In the genomic region with DNA sequence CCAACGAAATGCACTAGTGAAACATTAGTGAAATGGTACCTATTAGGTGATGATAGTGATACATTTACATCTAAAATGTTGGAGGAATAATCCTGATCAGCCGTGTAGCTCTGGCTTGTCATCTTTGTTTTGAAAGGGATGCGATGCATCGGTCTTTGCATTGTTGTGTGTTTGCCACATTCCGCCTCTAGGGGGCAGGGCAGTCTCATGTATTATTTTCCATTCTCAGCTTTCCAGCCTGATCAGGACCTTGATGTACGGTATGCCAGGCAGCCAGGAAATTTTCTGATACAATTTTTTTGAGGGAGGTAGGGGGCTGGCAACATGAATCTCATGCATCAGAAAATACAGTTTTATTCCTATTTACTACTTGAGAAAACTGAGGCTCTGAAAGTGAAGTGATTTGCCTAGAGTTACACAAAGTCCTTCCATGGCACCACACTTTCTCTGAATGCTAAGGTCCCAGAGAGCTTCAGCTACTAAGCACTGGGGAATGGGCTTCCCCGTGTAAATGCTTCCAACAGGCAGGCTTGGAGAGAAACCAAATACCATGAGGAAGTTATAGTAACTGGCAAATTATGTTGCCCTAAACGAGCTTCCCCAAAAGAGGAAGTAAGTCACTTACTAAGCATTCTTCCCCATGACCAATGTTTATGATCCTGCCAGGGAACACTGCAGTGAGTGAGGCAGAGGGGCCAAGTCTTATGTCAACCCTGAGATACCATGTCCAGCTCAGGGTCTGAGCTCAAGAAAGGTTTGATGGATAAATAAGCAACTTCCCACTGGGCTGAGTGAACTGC, we compare ENCODE assay signal across 9 cellular contexts. TPM values are rescaled to one million over a fixed set of nuclear protein-coding genes. Genes with fewer than 3 reads are reported as not detected.
DNase-seq lines count a peak whose midpoint lies in the region; ATAC-seq and TF ChIP-seq lines count a peak whose summit lies in the region.
"Had no signal": no experiment of that assay in that cellular context is flagged by ENCODE, and none has a peak within 500 bp of the region (broad histone marks: within the 10 kb centered on the region; RNA-seq: fewer than 3 reads in every experiment).

No MANE protein-coding gene starts in this region.

- no peak overlapping the region for H4K5ac ChIP-seq in mesendoderm (ENCODE audit: low read length)

- no peaks in the 10 kb centered on the region for H3K27me3 ChIP-seq in CD4-positive, alpha-beta memory T cell (ENCODE audit: insufficient read depth, low read length)
- H3K27me3 ChIP-seq in mesendoderm (ENCODE audit: insufficient read depth, low read length, poor library complexity): no peaks in the 10 kb centered on the region

- DNase-seq in CD4-positive, alpha-beta memory T cell: peak; percentile 47 to 58 (median 52)
- DNase-seq in NCI-H446 treated with DMSO at 0.1 percent for 48 hours (lab: John Stamatoyannopoulos, UW) (peak; percentile 2), mesendoderm (no peak)
- peak; percentile 73 for DNase-seq in activated CD8-positive, alpha-beta T cell treated with anti-CD3 and anti-CD28 coated beads for 36 hours
- DNase-seq in effector memory CD8-positive, alpha-beta T cell: peak; percentile 47 to 56 (median 50)
- peak; percentile 28 to 45 for DNase-seq in stimulated activated CD8-positive, alpha-beta memory T cell treated with anti-CD3 and anti-CD28 coated beads, Interleukin-7, amount 100 ng/mL, for 1 hour (ENCODE audit: low read depth in 2 of 2)

- peaks cover 1 to 4% of the 10 kb centered on the region in 2 donors for H3K27me3 Mint-ChIP-seq in CD4-positive, alpha-beta memory T cell
- peaks cover 2% of the 10 kb centered on the region for H3K27me3 Mint-ChIP-seq in activated CD8-positive, alpha-beta T cell treated with anti-CD3 and anti-CD28 coated beads for 36 hours
- peaks cover 0 to 6% of the 10 kb centered on the region in 2 donors for H3K27me3 Mint-ChIP-seq in effector memory CD8-positive, alpha-beta T cell

- intact Hi-C loops in CD4-positive, alpha-beta memory T cell (cut with micrococcal nuclease): loop anchor here (1.0 to 5.0 kb wide), 3 partner anchors 123 to 519 kb away; no protein-coding TSS in a partner anchor
- intact Hi-C loops in activated CD8-positive, alpha-beta T cell treated with anti-CD3 and anti-CD28 coated beads for 36 hours (cut with micrococcal nuclease): loop anchor here (5.0 kb wide), 1 partner anchor 169 kb away; no protein-coding TSS in a partner anchor

- H3K4me3 Mint-ChIP-seq in CD4-positive, alpha-beta memory T cell: no peak overlapping the region
- H3K4me3 Mint-ChIP-seq in activated CD8-positive, alpha-beta T cell treated with anti-CD3 and anti-CD28 coated beads for 36 hours: no peak overlapping the region
- H3K4me3 Mint-ChIP-seq in effector memory CD8-positive, alpha-beta T cell: no peak overlapping the region

- H3K56ac ChIP-seq in mesendoderm (ENCODE audit: low read length): no peak overlapping the region

- H3K9me3 Mint-ChIP-seq in CD4-positive, alpha-beta memory T cell: no peaks in the 10 kb centered on the region
- no peaks in the 10 kb centered on the region for H3K9me3 Mint-ChIP-seq in activated CD8-positive, alpha-beta T cell treated with anti-CD3 and anti-CD28 coated beads for 36 hours
- no peaks in the 10 kb centered on the region for H3K9me3 Mint-ChIP-seq in effector memory CD8-positive, alpha-beta T cell

- no peak overlapping the region for H2BK120ac ChIP-seq in mesendoderm (ENCODE audit: low read depth, low read length)

- peaks cover 35% of the 10 kb centered on the region for H3K79me2 ChIP-seq in mesendoderm (ENCODE audit: control insufficient read depth, insufficient read depth, low read length)

- POLR2A ChIA-PET in CD4-positive, alpha-beta memory T cell (lab: Charles Lee; ENCODE audit: partially characterized antibody): no interaction called here
- POLR2A ChIA-PET in activated CD8-positive, alpha-beta T cell treated with anti-CD3 and anti-CD28 coated beads for 36 hours (lab: Charles Lee): interaction anchor here (0.6 kb wide), 1 partner anchor 638 kb away, joined by 4 read pairs; no protein-coding TSS in a partner anchor

- no peak overlapping the region for H3K27ac Mint-ChIP-seq in CD4-positive, alpha-beta memory T cell
- no peak overlapping the region for H3K27ac Mint-ChIP-seq in activated CD8-positive, alpha-beta T cell treated with anti-CD3 and anti-CD28 coated beads for 36 hours
- no peak overlapping the region for H3K27ac Mint-ChIP-seq in effector memory CD8-positive, alpha-beta T cell

- H2BK5ac ChIP-seq in mesendoderm (ENCODE audit: low read length): no peak overlapping the region

- WGBS in mesendoderm (ENCODE audit: extremely low coverage, insufficient coverage, low lambda C conversion rate): no CpG with 5 or more reads among the region's 8 CpGs

- H2BK15ac ChIP-seq in mesendoderm (replicated peaks; ENCODE audit: low read depth): peak overlapping the region; percentile 67

- peaks cover 2 to 10% (median 3%) of the 10 kb centered on the region in 4 donors for H3K4me1 Mint-ChIP-seq in CD4-positive, alpha-beta memory T cell
- no peaks in the 10 kb centered on the region for H3K4me1 Mint-ChIP-seq in activated CD8-positive, alpha-beta T cell treated with anti-CD3 and anti-CD28 coated beads for 36 hours (ENCODE audit: low read depth)
- peaks cover 0 to 2% of the 10 kb centered on the region in 2 donors for H3K4me1 Mint-ChIP-seq in effector memory CD8-positive, alpha-beta T cell (ENCODE audit: low read depth in 2 of 2)

- peaks cover 0 to 2% of the 10 kb centered on the region in 2 donors for H3K36me3 Mint-ChIP-seq in CD4-positive, alpha-beta memory T cell
- no peaks in the 10 kb centered on the region for H3K36me3 Mint-ChIP-seq in activated CD8-positive, alpha-beta T cell treated with anti-CD3 and anti-CD28 coated beads for 36 hours (ENCODE audit: low read depth)
- no peaks in the 10 kb centered on the region for H3K36me3 Mint-ChIP-seq in effector memory CD8-positive, alpha-beta T cell (ENCODE audit: insufficient read depth)

- TF ChIP-seq CTCF in activated CD8-positive, alpha-beta T cell treated with anti-CD3 and anti-CD28 coated beads for 36 hours (IDR thresholded peaks at IDR 0.05): peak; percentile 67

- H3K4ac ChIP-seq in mesendoderm (ENCODE audit: low read depth, low read length): no peak overlapping the region

- no peak overlapping the region for H2AK5ac ChIP-seq in mesendoderm (ENCODE audit: low read length)

- H3K4me3 ChIP-seq in CD4-positive, alpha-beta memory T cell (ENCODE audit: low read length in 2 of 2): no peak overlapping the region
- H3K4me3 ChIP-seq in mesendoderm (ENCODE audit: low read length): no peak overlapping the region
- H3K4me3 ChIP-seq: SK-N-MC had no signal

- H3K27ac ChIP-seq in CD4-positive, alpha-beta memory T cell (ENCODE audit: low read depth, low read length): no peak overlapping the region
- H3K27ac ChIP-seq in mesendoderm (ENCODE audit: low read depth, low read length): no peak overlapping the region
- H3K27ac ChIP-seq: SK-N-MC had no signal

- no peaks in the 10 kb centered on the region for H3K9me3 ChIP-seq in CD4-positive, alpha-beta memory T cell (ENCODE audit: control insufficient read depth in 1 of 2, low read length in 2 of 2)

- no peak overlapping the region for H3K23ac ChIP-seq in mesendoderm (ENCODE audit: low read length)

- ATAC-seq in GM21717 (IDR thresholded peaks at IDR 0.05; ENCODE audit: unreplicated experiment): peak; percentile 53
- ATAC-seq in activated CD8-positive, alpha-beta T cell treated with anti-CD3 and anti-CD28 coated beads for 36 hours: peak; percentile 77
- ATAC-seq in effector memory CD8-positive, alpha-beta T cell (replicated peaks): peak; percentile 58
- ATAC-seq in HG02970 (IDR thresholded peaks at IDR 0.05; ENCODE audit: low FRiP score, unreplicated experiment): no peak

- CTCF ChIA-PET in CD4-positive, alpha-beta memory T cell (lab: Charles Lee; ENCODE audit: partially characterized antibody): interaction anchor here (0.8 to 6.5 kb wide), 21 partner anchors 7 to 221 kb away, joined by 3 to 61 read pairs (median 5); a partner anchor contains a TSS
- CTCF ChIA-PET in activated CD8-positive, alpha-beta T cell treated with anti-CD3 and anti-CD28 coated beads for 36 hours (lab: Charles Lee): interaction anchor here (0.6 to 5.9 kb wide), 39 partner anchors 9 to 335 kb away, joined by 3 to 50 read pairs (median 5); a partner anchor contains a TSS

- H3K4me1 ChIP-seq in CD4-positive, alpha-beta memory T cell (ENCODE audit: insufficient read depth, low read length): peaks cover 5% of the 10 kb centered on the region
- peaks cover 3% of the 10 kb centered on the region for H3K4me1 ChIP-seq in mesendoderm (ENCODE audit: control insufficient read depth, low read depth, low read length)

- H3K36me3 ChIP-seq in CD4-positive, alpha-beta memory T cell (ENCODE audit: insufficient read depth, low read length): no peaks in the 10 kb centered on the region
- H3K36me3 ChIP-seq in mesendoderm (ENCODE audit: control insufficient read depth, insufficient read depth, low read length): no peaks in the 10 kb centered on the region

- no peak overlapping the region for H3K4me2 ChIP-seq in mesendoderm (ENCODE audit: low read length)

- H3K9ac ChIP-seq in mesendoderm (ENCODE audit: low read length): no peak overlapping the region

- no peak overlapping the region for H4K8ac ChIP-seq in mesendoderm (ENCODE audit: low read depth, low read length)

- H3K18ac ChIP-seq in mesendoderm (ENCODE audit: low read length): no peak overlapping the region

- H3K79me1 ChIP-seq in mesendoderm (ENCODE audit: low read length): no peaks in the 10 kb centered on the region

RNA-seq across cellular contexts. Expression of a gene that starts 31.8 kb away (rescaled TPM):
- 1 to 10 TPM; 1.5 TPM for total RNA-seq in CD4-positive, alpha-beta memory T cell
- polyA plus RNA-seq in CD4-positive, alpha-beta memory T cell: under 1 TPM; 0.12 to 0.33 TPM
- under 1 TPM; 0.05 to 0.07 TPM for total RNA-seq in activated CD8-positive, alpha-beta T cell treated with anti-CD3 and anti-CD28 coated beads for 36 hours
- 18.7 TPM for polyA plus RNA-seq in mesendoderm (2013, experiment 1 of 2)
- 19.1 TPM for polyA plus RNA-seq in mesendoderm (2013, experiment 2 of 2)
